ENCODE assay signal across 1 cellular context in genomic region chr6:70413114-70413828, GRCh38.
TF ChIP-seq lines count a peak whose summit lies in the region.

FAM135A (plus strand) TSS chr6:70413508; CDS start chr6:70428343, 14,835 bp downstream.

TF ChIP-seq in HEK293, 187 proteins besides CTCF, POLR2A, EP300 and RAD21 (continued from another document and continues in another):
- TF ChIP-seq PRDM2 (tag by site-specific recombination; IDR thresholded peaks at IDR 0.05; ENCODE audit: borderline replicate concordance) (no peak), GFI1B (tag by site-specific recombination; IDR thresholded peaks at IDR 0.05) (peak; percentile 94), EGR2 (tag by site-specific recombination; IDR thresholded peaks at IDR 0.05; ENCODE audit: low read depth) (peak; percentile 5), ZSCAN23 (tag by site-specific recombination; IDR thresholded peaks at IDR 0.05) (no peak), ZNF350 (tag by site-specific recombination; IDR thresholded peaks at IDR 0.05) (no peak), SALL2 (tag by site-specific recombination; IDR thresholded peaks at IDR 0.05; ENCODE audit: borderline replicate concordance) (no peak), ZNF624 (tag by site-specific recombination; IDR thresholded peaks at IDR 0.05) (no peak), REPIN1 (tag by site-specific recombination; IDR thresholded peaks at IDR 0.05; ENCODE audit: low read depth) (no peak), ZSCAN18 (tag by site-specific recombination; IDR thresholded peaks at IDR 0.05) (no peak), ZNF692 (tag by site-specific recombination; IDR thresholded peaks at IDR 0.05) (0 out of 2 replicates have a peak, but pooled peaks have one; percentile 23), SETDB1 (IDR thresholded peaks at IDR 0.05; ENCODE audit: insufficient read length, low read length) (peak; percentile 56), ZNF169 (tag by site-specific recombination; IDR thresholded peaks at IDR 0.05) (no peak), ZNF133 (tag by site-specific recombination; IDR thresholded peaks at IDR 0.05) (no peak), MYNN (tag by site-specific recombination; IDR thresholded peaks at IDR 0.05; ENCODE audit: borderline replicate concordance) (no peak), ZNF146 (tag by site-specific recombination; IDR thresholded peaks at IDR 0.05) (no peak), ZNF335 (tag by site-specific recombination; conservative IDR thresholded peaks at IDR 0.05) (peak; percentile 70), ZXDB (tag by site-specific recombination; IDR thresholded peaks at IDR 0.05) (peak; percentile 10; the same call in 1 of the 2 replicates), ZBTB11 (tag by site-specific recombination; conservative IDR thresholded peaks at IDR 0.05; ENCODE audit: low read depth) (no peak; the same call in 1 of the 2 replicates), ZNF157 (tag by site-specific recombination; IDR thresholded peaks at IDR 0.05) (no peak), ZBTB21 (tag by site-specific recombination; IDR thresholded peaks at IDR 0.05) (no peak), ZBTB1 (tag by site-specific recombination; IDR thresholded peaks at IDR 0.05) (peak; percentile 92; the same call in 1 of the 2 replicates), ZNF26 (tag by site-specific recombination; IDR thresholded peaks at IDR 0.05) (no peak), ZNF639 (tag by site-specific recombination; IDR thresholded peaks at IDR 0.05) (no peak), ZNF138 (tag by site-specific recombination; IDR thresholded peaks at IDR 0.05; ENCODE audit: borderline replicate concordance) (no peak), ZNF792 (tag by site-specific recombination; IDR thresholded peaks at IDR 0.05) (no peak), ZBTB6 (tag by site-specific recombination; IDR thresholded peaks at IDR 0.05) (peak; percentile 98), ZNF175 (tag by site-specific recombination; IDR thresholded peaks at IDR 0.05) (no peak), ZNF571 (tag by site-specific recombination; IDR thresholded peaks at IDR 0.05) (no peak), ZNF518A (tag by site-specific recombination; conservative IDR thresholded peaks at IDR 0.05; ENCODE audit: low read depth) (peak; percentile 63), KLF9 (tag by site-specific recombination; IDR thresholded peaks at IDR 0.05; ENCODE audit: low read depth) (peak; percentile 89), ZEB2 (tag by site-specific recombination; IDR thresholded peaks at IDR 0.05) (peak; percentile 96), ZNF549 (tag by site-specific recombination; IDR thresholded peaks at IDR 0.05) (no peak), ZNF302 (tag by site-specific recombination; IDR thresholded peaks at IDR 0.05; ENCODE audit: low read depth) (no peak), ZNF341 (tag by site-specific recombination; IDR thresholded peaks at IDR 0.05; ENCODE audit: low read depth) (no peak; the same call in 1 of the 2 replicates), TCF7L2 (IDR thresholded peaks at IDR 0.05; ENCODE audit: borderline replicate concordance, low read depth, low read length) (no peak), ZNF791 (tag by site-specific recombination; IDR thresholded peaks at IDR 0.05) (no peak), SCRT1 (tag by site-specific recombination; IDR thresholded peaks at IDR 0.05; ENCODE audit: borderline replicate concordance) (peak; percentile 99), ZNF560 (tag by site-specific recombination; IDR thresholded peaks at IDR 0.05; ENCODE audit: borderline replicate concordance) (no peak)
